11 cellular contexts compared by ENCODE assay signal in the genomic region with DNA sequence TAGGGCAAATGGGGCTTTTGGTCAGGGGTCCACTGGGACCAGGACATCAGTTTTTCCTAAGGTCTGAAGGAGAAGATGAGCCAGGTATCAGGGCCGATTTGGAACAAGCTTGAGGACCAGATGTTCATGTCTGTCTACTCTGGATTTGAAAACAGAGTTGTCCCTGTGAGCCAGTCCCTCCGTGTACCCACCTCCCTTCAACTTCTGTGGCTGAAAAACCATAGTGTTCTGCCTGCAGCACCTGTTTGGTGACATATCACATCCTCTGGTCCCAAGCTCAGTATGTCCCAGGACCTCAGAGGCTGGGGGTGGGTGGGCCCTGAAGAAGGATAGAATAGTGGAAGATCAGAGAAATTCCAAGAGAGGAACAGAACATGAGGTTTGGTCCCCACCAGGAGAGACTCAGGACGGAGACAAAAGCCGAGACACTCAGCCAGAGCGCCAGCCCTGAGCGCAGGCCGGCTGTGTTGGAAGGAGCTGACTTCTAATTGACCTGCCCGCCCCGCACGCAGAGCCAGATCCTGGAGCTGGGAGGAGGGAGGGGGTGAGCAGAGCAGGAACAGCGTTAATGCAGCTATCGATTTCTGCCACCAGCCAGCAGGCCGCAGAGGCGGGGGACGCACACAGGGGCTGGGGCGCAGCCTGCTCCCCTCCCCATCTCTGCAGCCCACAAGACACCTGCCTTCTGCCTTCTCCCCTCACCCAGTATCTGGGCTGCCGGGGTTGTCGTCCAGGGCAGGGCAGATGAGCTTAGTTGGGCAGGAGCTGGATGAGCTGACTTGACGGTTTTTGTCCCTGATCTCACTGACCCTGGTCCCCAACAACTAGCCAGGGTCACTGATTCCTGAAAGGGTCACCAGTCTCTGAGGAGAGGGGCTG. TPM values are rescaled to one million over a fixed set of nuclear protein-coding genes. Genes with fewer than 3 reads are reported as not detected.
DNase-seq lines count a peak whose midpoint lies in the region; ATAC-seq, FAIRE-seq and TF ChIP-seq lines count a peak whose summit lies in the region.
"Had no signal": no experiment of that assay in that cellular context is flagged by ENCODE, and none has a peak within 500 bp of the region (broad histone marks: within the 10 kb centered on the region; RNA-seq: fewer than 3 reads in every experiment).

No MANE protein-coding gene starts in this region.

- H3K4me1 Mint-ChIP-seq in astrocyte (ENCODE audit: low read depth, unreplicated experiment) = peaks cover 45% of the 10 kb centered on the region
- H3K4me1 Mint-ChIP-seq in stimulated activated naive B cell treated with anti-CD40 and anti-IgM and Interleukin-4, amounts not matched to agents 10 μg/mL and 1 μg/mL and 100 μg/mL, for 72 hours = peaks cover 35 to 75% of the 10 kb centered on the region in 2 donors

- 30% methylated on average over 19 of the region's 19 CpGs for WGBS in liver
- 61 to 66% methylated on average over 19 of the region's 19 CpGs for WGBS in GM23248 (ENCODE audit: low coverage in 1 of 2, low lambda C conversion rate in 2 of 2, missing lambda C conversion rate in 2 of 2), 2 experiments

- H3K27me3 Mint-ChIP-seq in astrocyte (ENCODE audit: low read depth, unreplicated experiment) = no peaks in the 10 kb centered on the region
- H3K27me3 Mint-ChIP-seq in stimulated activated naive B cell treated with anti-CD40 and anti-IgM and Interleukin-4, amounts not matched to agents 10 μg/mL and 1 μg/mL and 100 μg/mL, for 72 hours = no peaks in the 10 kb centered on the region

- H3K4me2 ChIP-seq in astrocyte (ENCODE audit: low read length) (peak overlapping the region; percentile 17), GM23248 (ENCODE audit: unreplicated experiment) (no peak overlapping the region)
- H3K4me2 ChIP-seq: KMS-11 had no signal

- H3F3A ChIP-seq in GM23248 (ENCODE audit: insufficient read depth) = peaks cover 8% of the 10 kb centered on the region

- in situ Hi-C loops in GM23248 (cut with MboI) = no loop called here

- no peak for ATAC-seq in stimulated activated naive B cell treated with anti-CD40 and anti-IgM and Interleukin-4, amounts not matched to agents 10 μg/mL and 1 μg/mL and 100 μg/mL, for 72 hours (replicated peaks)
- no peak for ATAC-seq in GM18858 (IDR thresholded peaks at IDR 0.05; ENCODE audit: unreplicated experiment)

- no peak overlapping the region for H3K9ac ChIP-seq in HUES48 (ENCODE audit: low read depth, low read length)
- peak overlapping the region; percentile 14 for H3K9ac ChIP-seq in astrocyte (ENCODE audit: low read length)
- H3K9ac ChIP-seq in liver (ENCODE audit: low read depth in 1 of 2, low read length in 2 of 2) = no peak overlapping the region
- H3K9ac ChIP-seq in GM23248 = no peak overlapping the region
- H3K9ac ChIP-seq: KMS-11 had no signal

- peaks cover 14% of the 10 kb centered on the region for H3K36me3 Mint-ChIP-seq in astrocyte (ENCODE audit: low read depth, unreplicated experiment)
- peaks cover 15 to 44% of the 10 kb centered on the region in 2 donors for H3K36me3 Mint-ChIP-seq in stimulated activated naive B cell treated with anti-CD40 and anti-IgM and Interleukin-4, amounts not matched to agents 10 μg/mL and 1 μg/mL and 100 μg/mL, for 72 hours

- peak overlapping the region; percentile 62 for H3K27ac Mint-ChIP-seq in astrocyte (ENCODE audit: unreplicated experiment)
- H3K27ac Mint-ChIP-seq in stimulated activated naive B cell treated with anti-CD40 and anti-IgM and Interleukin-4, amounts not matched to agents 10 μg/mL and 1 μg/mL and 100 μg/mL, for 72 hours = peak overlapping the region; percentile 76

- H3K27me3 ChIP-seq in HUES48 (ENCODE audit: control insufficient read depth, insufficient read depth, low read length) = no peaks in the 10 kb centered on the region
- H3K27me3 ChIP-seq in astrocyte (ENCODE audit: insufficient read depth, low read length) = no peaks in the 10 kb centered on the region
- no peaks in the 10 kb centered on the region for H3K27me3 ChIP-seq in liver (ENCODE audit: control insufficient read depth in 4 of 4, insufficient read depth in 4 of 4, low read length in 3 of 4)
- H3K27me3 ChIP-seq in GM23248 (replicated peaks; ENCODE audit: insufficient read depth) = no peaks in the 10 kb centered on the region

- H3K9me3 ChIP-seq in HUES48 (ENCODE audit: control insufficient read depth, insufficient read depth, low read length) = no peaks in the 10 kb centered on the region
- H3K9me3 ChIP-seq in astrocyte (ENCODE audit: insufficient read depth, low read depth, low read length) = no peaks in the 10 kb centered on the region
- H3K9me3 ChIP-seq in liver (ENCODE audit: control insufficient read depth in 4 of 4, low read length in 3 of 4) = no peaks in the 10 kb centered on the region
- H3K9me3 ChIP-seq in GM23248 (ENCODE audit: low read depth) = no peaks in the 10 kb centered on the region

- peaks cover 20% of the 10 kb centered on the region; the same call in 1 of the 2 replicates for H3K36me3 ChIP-seq in HUES48 (ENCODE audit: control insufficient read depth, insufficient read depth, low read length)
- no peaks in the 10 kb centered on the region for H3K36me3 ChIP-seq in astrocyte (ENCODE audit: insufficient read depth, low read length)
- H3K36me3 ChIP-seq in liver (ENCODE audit: control insufficient read depth in 4 of 4, insufficient read depth in 3 of 4, low read depth in 1 of 4, low read length in 3 of 4) = peaks cover 9 to 17% (median 12%) of the 10 kb centered on the region in 4 donors
- H3K36me3 ChIP-seq in GM23248 (ENCODE audit: low read depth) = peaks cover 8% of the 10 kb centered on the region; the same call in 1 of the 2 replicates

- H4K20me1 ChIP-seq in astrocyte (ENCODE audit: insufficient read depth, low read length) (peaks cover 84% of the 10 kb centered on the region), GM23248 (ENCODE audit: insufficient read depth) (no peaks in the 10 kb centered on the region; the same call in 1 of the 2 replicates)

- peak overlapping the region; percentile 57 for H3K4me3 Mint-ChIP-seq in astrocyte (ENCODE audit: unreplicated experiment)
- no peak overlapping the region for H3K4me3 Mint-ChIP-seq in stimulated activated naive B cell treated with anti-CD40 and anti-IgM and Interleukin-4, amounts not matched to agents 10 μg/mL and 1 μg/mL and 100 μg/mL, for 72 hours

- peaks cover 7% of the 10 kb centered on the region for H3K4me1 ChIP-seq in HUES48 (ENCODE audit: control insufficient read depth, insufficient read depth, low read length)
- H3K4me1 ChIP-seq in astrocyte (ENCODE audit: insufficient read depth, low read length) = peaks cover 52% of the 10 kb centered on the region
- peaks cover 25 to 74% (median 58%) of the 10 kb centered on the region in 4 donors for H3K4me1 ChIP-seq in liver (ENCODE audit: control insufficient read depth in 4 of 4, insufficient read depth in 4 of 4, low read length in 3 of 4)
- H3K4me1 ChIP-seq in GM23248 (ENCODE audit: insufficient read depth) = peaks cover 32% of the 10 kb centered on the region

- TF ChIP-seq CTCF in astrocyte (IDR thresholded peaks at IDR 0.05; ENCODE audit: insufficient read depth, low read depth, low read length) (no peak), liver (IDR thresholded peaks at IDR 0.05; ENCODE audit: low read depth, low read length, missing input control) (no peak)

- no peaks in the 10 kb centered on the region for H3K9me2 ChIP-seq in GM23248 (ENCODE audit: insufficient read depth)

- DNase-seq in astrocyte (ENCODE audit: low read depth) (no peak), NCI-H187 treated with DMSO at 0.1 percent for 48 hours (lab: John Stamatoyannopoulos, UW) (no peak), GM23248 (no peak), LoVo (ENCODE audit: low spot score) (no peak)
- DNase-seq in stimulated activated naive B cell treated with anti-CD40 and anti-IgM and Interleukin-4, amounts not matched to agents 10 μg/mL and 1 μg/mL and 100 μg/mL, for 72 hours = no peak
- DNase-seq: EL had no signal

- no peak for FAIRE-seq in astrocyte (lab: Jason Lieb, UNC)
- FAIRE-seq: urothelium cell line had no signal

- H3K4me3 ChIP-seq in HUES48 (ENCODE audit: low read depth, low read length) = no peak overlapping the region
- no peak overlapping the region for H3K4me3 ChIP-seq in astrocyte (ENCODE audit: insufficient read depth, low read depth, low read length)
- H3K4me3 ChIP-seq in liver (ENCODE audit: low read depth in 1 of 3, low read length in 3 of 3) = no peak overlapping the region
- H3K4me3 ChIP-seq in GM23248 = no peak overlapping the region

- TF ChIP-seq RAD21 in liver (IDR thresholded peaks at IDR 0.05) = peak in 1 of 2 donors; percentile 55

- no peaks in the 10 kb centered on the region for H3K9me3 Mint-ChIP-seq in astrocyte (ENCODE audit: unreplicated experiment)
- no peaks in the 10 kb centered on the region for H3K9me3 Mint-ChIP-seq in stimulated activated naive B cell treated with anti-CD40 and anti-IgM and Interleukin-4, amounts not matched to agents 10 μg/mL and 1 μg/mL and 100 μg/mL, for 72 hours

- H2AFZ ChIP-seq in astrocyte (ENCODE audit: low read depth, low read length) (no peak overlapping the region), GM23248 (no peak overlapping the region)

- H3K79me2 ChIP-seq in astrocyte (ENCODE audit: insufficient read depth, low read length) = peaks cover 93% of the 10 kb centered on the region
- H3K79me2 ChIP-seq in GM23248 (ENCODE audit: insufficient read depth) = peaks cover 95% of the 10 kb centered on the region

- peak overlapping the region; percentile 1 for H3K27ac ChIP-seq in HUES48 (ENCODE audit: low read depth, low read length)
- H3K27ac ChIP-seq in astrocyte (ENCODE audit: low read depth, low read length) = no peak overlapping the region
- peak overlapping the region in 1 of 2 donors; percentile 31 for H3K27ac ChIP-seq in liver (ENCODE audit: low read depth in 1 of 2, low read length in 2 of 2)
- no peak overlapping the region for H3K27ac ChIP-seq in GM23248
- H3K27ac ChIP-seq: KMS-11 had no signal

RNA-seq across cellular contexts. Expression of gene CXXC5, which starts 29.5 kb away (rescaled TPM):
- total RNA-seq in astrocyte (151 and 185 TPM in 2 replicates), liver (10 to 100 TPM; 59.1 to 78.6 TPM)
- polyA plus RNA-seq in liver (10 to 100 TPM; 40.6 to 70.0 TPM), GM23248 (2016; fragmentation: Nextera tagmentation; extraction: Ambion mirVana) (81.4 and 83.7 TPM in 2 replicates)
- 163 and 168 TPM in 2 replicates for total RNA-seq in GM23248 (2014; rRNA removed; shearing (Covaris generic))
